Comparison of ENCODE assay signal across 8 cellular contexts in genomic region chr6:36911946-36912555, GRCh38. TPM values are rescaled to one million over a fixed set of nuclear protein-coding genes. Genes with fewer than 3 reads are reported as not detected.
DNase-seq lines count a peak whose midpoint lies in the region; ATAC-seq lines count a peak whose summit lies in the region.

No MANE protein-coding gene starts in this region.

- peak; percentile 90 for DNase-seq in Jurkat, Clone E6-1 (ENCODE audit: low read depth, low spot score)
- DNase-seq in activated T-cell treated with anti-CD3 and anti-CD28 coated beads, Interleukin-2, amount 50 U/mL, for 48 hours, result peak; percentile 54 to 59
- DNase-seq in stimulated activated CD4-positive, alpha-beta T cell treated with anti-CD3 and anti-CD28 coated beads, Interleukin-4, amount 100 ng/mL, for 24 hours, result peak; percentile 41
- DNase-seq in occipital lobe (lab: John Stamatoyannopoulos, UW) (no peak), iPS-NIHi7 (ENCODE audit: extremely low spot score) (no peak), SK-N-DZ (ENCODE audit: low spot score) (no peak), HK-2 (ENCODE audit: unreplicated experiment) (no peak)

- ATAC-seq in GM19467 (IDR thresholded peaks at IDR 0.05; ENCODE audit: unreplicated experiment), result peak; percentile 24

- H3K4me3 ChIP-seq in Jurkat, Clone E6-1 (ENCODE audit: low read length), result peak overlapping the region; percentile 47

RNA-seq across cellular contexts. Expression of gene C6orf89, which starts 26.3 kb away (rescaled TPM):
- polyA plus RNA-seq in Jurkat, Clone E6-1 (2012; ENCODE audit: insufficient read depth, insufficient read length), result 42.2 TPM
- 36.2 TPM for total RNA-seq in occipital lobe
- polyA plus RNA-seq in SK-N-DZ (2014; cell fraction: cytosol; rRNA removed), result 23.4 and 37.6 TPM in 2 replicates
- polyA plus RNA-seq in SK-N-DZ (2014; cell fraction: nucleus; rRNA removed), result 15.3 and 17.5 TPM in 2 replicates

RNA-seq across cellular contexts. Expression of gene PPIL1, which starts 37.4 kb away (rescaled TPM):
- polyA plus RNA-seq in Jurkat, Clone E6-1 (2012; ENCODE audit: insufficient read depth, insufficient read length), result 64.8 TPM
- total RNA-seq in occipital lobe, result 35.7 TPM
- polyA plus RNA-seq in SK-N-DZ (2014; cell fraction: cytosol; rRNA removed), result 92.8 and 98.3 TPM in 2 replicates
- 40.9 and 44.3 TPM in 2 replicates for polyA plus RNA-seq in SK-N-DZ (2014; cell fraction: nucleus; rRNA removed)

RNA-seq across cellular contexts. Expression of gene PI16, which starts 42.5 kb away (rescaled TPM):
- 20.2 TPM for polyA plus RNA-seq in Jurkat, Clone E6-1 (2012; ENCODE audit: insufficient read depth, insufficient read length)
- total RNA-seq in occipital lobe, result 0.78 TPM
- not detected in 2 replicates for polyA plus RNA-seq in SK-N-DZ (2014; cell fraction: cytosol; rRNA removed)
- polyA plus RNA-seq in SK-N-DZ (2014; cell fraction: nucleus; rRNA removed), result not detected in 2 replicates

Comparison
In these comparisons a context has a peak if more than half of its experiments do, and no peak if none do; other contexts are left out.
1. DNase-seq: peak in Jurkat, Clone E6-1 (single experiment), activated T-cell treated with anti-CD3 and anti-CD28 coated beads, Interleukin-2, amount 50 U/mL, for 48 hours (2 of 2) and stimulated activated CD4-positive, alpha-beta T cell treated with anti-CD3 and anti-CD28 coated beads, Interleukin-4, amount 100 ng/mL, for 24 hours (single experiment); none in occipital lobe (single experiment), iPS-NIHi7 (single experiment), SK-N-DZ (single experiment) and HK-2 (single experiment).